In the genomic region with DNA sequence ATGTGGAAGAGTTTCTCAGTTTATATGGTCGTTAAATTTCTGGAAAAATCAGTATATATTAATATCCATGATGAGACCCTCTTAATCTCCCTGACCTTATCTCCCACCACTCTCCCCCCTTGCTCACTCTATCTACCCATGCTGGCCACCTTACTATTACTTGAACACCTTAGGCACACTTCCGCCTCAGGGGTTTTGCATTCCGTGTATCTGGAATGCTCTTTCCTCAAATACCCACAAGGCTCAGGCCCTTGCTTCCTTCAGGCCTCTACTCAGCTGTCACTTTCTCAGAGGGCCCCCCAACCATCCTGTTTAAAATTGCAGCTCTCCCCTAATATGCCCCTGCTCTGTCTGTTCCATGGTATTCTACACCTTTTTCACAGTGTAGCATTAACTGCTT, we compare ENCODE assay signal across 25 cellular contexts. TPM values are rescaled to one million over a fixed set of nuclear protein-coding genes. Genes with fewer than 3 reads are reported as not detected.
DNase-seq lines count a peak whose midpoint lies in the region; ATAC-seq and TF ChIP-seq lines count a peak whose summit lies in the region.
"Had no signal": no experiment of that assay in that cellular context is flagged by ENCODE, and none has a peak within 500 bp of the region (broad histone marks: within the 10 kb centered on the region; RNA-seq: fewer than 3 reads in every experiment).

No MANE protein-coding gene starts in this region.

- POLR2A ChIA-PET in IMR-90 (lab: Charles Lee; ENCODE audit: unreplicated experiment): no interaction called here

- no peak overlapping the region for H2BK20ac ChIP-seq in IMR-90 (ENCODE audit: low read depth, low read length)

- no peak for TF ChIP-seq RAD21 in IMR-90 (IDR thresholded peaks at IDR 0.05; ENCODE audit: low read length)

- H3K36me3 Mint-ChIP-seq in activated naive CD8-positive, alpha-beta T cell: no peaks in the 10 kb centered on the region
- H3K36me3 Mint-ChIP-seq in activated naive CD8-positive, alpha-beta T cell treated with anti-CD3 and anti-CD28 coated beads for 36 hours: peaks cover under 1% of the 10 kb centered on the region
- peaks cover 14% of the 10 kb centered on the region for H3K36me3 Mint-ChIP-seq in brain

- no peak for TF ChIP-seq CTCF in IMR-90 (conservative IDR thresholded peaks at IDR 0.05; ENCODE audit: low read depth, low read length)
- no peak for TF ChIP-seq CTCF in brain (conservative IDR thresholded peaks at IDR 0.05)
- no peak for TF ChIP-seq CTCF in gastroesophageal sphincter (IDR thresholded peaks at IDR 0.05)
- no peak for TF ChIP-seq CTCF in GM13977 (IDR thresholded peaks at IDR 0.05; ENCODE audit: extremely low read depth, insufficient read depth, missing control alignments)

- H3K4me1 Mint-ChIP-seq in activated naive CD8-positive, alpha-beta T cell (ENCODE audit: low read depth): peaks cover 17% of the 10 kb centered on the region
- peaks cover 14% of the 10 kb centered on the region for H3K4me1 Mint-ChIP-seq in activated naive CD8-positive, alpha-beta T cell treated with anti-CD3 and anti-CD28 coated beads for 36 hours
- peaks cover 23% of the 10 kb centered on the region for H3K4me1 Mint-ChIP-seq in brain

- H3K36me3 ChIP-seq in IMR-90 (ENCODE audit: control insufficient read depth, insufficient read depth, low read length) (no peaks in the 10 kb centered on the region), trophoblast cell (ENCODE audit: control insufficient read depth in 1 of 2, insufficient read depth in 2 of 2, low read length in 2 of 2) (no peaks in the 10 kb centered on the region), gastroesophageal sphincter (peaks cover 0 to 16% of the 10 kb centered on the region in 2 donors)

- H3K9ac ChIP-seq in IMR-90 (ENCODE audit: low read depth, low read length) (no peak overlapping the region), trophoblast cell (ENCODE audit: low read length) (no peak overlapping the region)

- H3K4me2 ChIP-seq in IMR-90 (ENCODE audit: low read depth, low read length): no peak overlapping the region
- no peak overlapping the region for H3K4me2 ChIP-seq in trophoblast cell (ENCODE audit: low read length)

- H3K23ac ChIP-seq in IMR-90 (ENCODE audit: low read depth, low read length) (no peak overlapping the region), trophoblast cell (ENCODE audit: low read length) (no peak overlapping the region)

- H4K5ac ChIP-seq in IMR-90 (ENCODE audit: low read depth, low read length): no peak overlapping the region

- H3K27ac ChIP-seq in IMR-90 (ENCODE audit: insufficient read depth, low read length) (no peak overlapping the region), trophoblast cell (ENCODE audit: low read depth, low read length) (no peak overlapping the region), gastroesophageal sphincter (no peak overlapping the region)
- H3K27ac ChIP-seq: coronary artery, tibial nerve had no signal

- peak overlapping the region; percentile 42 for H2AK9ac ChIP-seq in IMR-90 (replicated peaks; ENCODE audit: low read depth, low read length, poor library complexity)

- dilution Hi-C loops in IMR-90 (cut with HindIII; ENCODE audit: low sequenced_read_pairs, unreplicated experiment): no loop called here

- no peaks in the 10 kb centered on the region for H4K20me1 ChIP-seq in IMR-90 (ENCODE audit: insufficient read depth, low read length)

- H4K91ac ChIP-seq in IMR-90 (ENCODE audit: insufficient read depth, low read depth, low read length) (no peak overlapping the region), trophoblast cell (ENCODE audit: low read depth, low read length) (no peak overlapping the region)

- H3K27me3 ChIP-seq in IMR-90 (ENCODE audit: control insufficient read depth, insufficient read depth, low read length) (peaks cover 3% of the 10 kb centered on the region; the same call in 1 of the 2 replicates), trophoblast cell (ENCODE audit: insufficient read depth, low read length) (no peaks in the 10 kb centered on the region), gastroesophageal sphincter (no peaks in the 10 kb centered on the region)

- H4K12ac ChIP-seq in trophoblast cell (ENCODE audit: low read depth, low read length): no peak overlapping the region

- in situ Hi-C loops in IMR-90 (cut with MboI; ENCODE audit: low sequenced_read_pairs): no loop called here
- in situ Hi-C loops in GM13977 (cut with MboI; ENCODE audit: low pct_unique_long_range_greater_than_20kb, low sequenced_read_pairs, unreplicated experiment): no loop called here

- H2AK5ac ChIP-seq in IMR-90 (ENCODE audit: low read depth, low read length) (no peak overlapping the region), trophoblast cell (ENCODE audit: low read length) (no peak overlapping the region)

- no peak for TF ChIP-seq EP300 in gastroesophageal sphincter (IDR thresholded peaks at IDR 0.05)

- H3K79me2 ChIP-seq in trophoblast cell (ENCODE audit: control insufficient read depth, insufficient read depth, low read length, poor library complexity): no peaks in the 10 kb centered on the region

- CTCF ChIA-PET in IMR-90 (lab: Yijun Ruan, JAX): no interaction called here

- no peak overlapping the region for H3K56ac ChIP-seq in IMR-90 (ENCODE audit: extremely low read depth, insufficient read depth, low read length)

- no peaks in the 10 kb centered on the region for H3K27me3 Mint-ChIP-seq in activated naive CD8-positive, alpha-beta T cell
- no peaks in the 10 kb centered on the region for H3K27me3 Mint-ChIP-seq in activated naive CD8-positive, alpha-beta T cell treated with anti-CD3 and anti-CD28 coated beads for 36 hours
- H3K27me3 Mint-ChIP-seq in brain: no peaks in the 10 kb centered on the region
- H3K27me3 Mint-ChIP-seq: activated naive CD8-positive, alpha-beta T cell treated with anti-CD3 and anti-CD28 coated beads, Interleukin-2, amount 50 U/mL, for 24 hours; progenitor cell of endocrine pancreas had no signal

- no peak for DNase-seq in activated naive CD8-positive, alpha-beta T cell treated with anti-CD3 and anti-CD28 coated beads for 36 hours
- DNase-seq in IMR-90 (no peak), trophoblast cell (peak; percentile 24 to 56), OCI-M1 (lab: John Stamatoyannopoulos, UW) (no peak), GM13977 (ENCODE audit: low spot score) (no peak)
- DNase-seq: ACHN; activated CD4-positive, alpha-beta T cell treated with anti-CD3 and anti-CD28 coated beads, Interleukin-2, amount 50 U/mL, for 48 hours; activated CD8-positive, alpha-beta memory T cell treated with anti-CD3 and anti-CD28 coated beads, Interleukin-2, amount 50 U/mL, for 4 hours; activated effector memory CD4-positive, alpha-beta T cell treated with anti-CD3 and anti-CD28 coated beads, Interleukin-2, amount 50 U/mL, for 16 hours; activated naive CD8-positive, alpha-beta T cell treated with anti-CD3 and anti-CD28 coated beads, Interleukin-2, amount 50 U/mL, for 24 hours; DMS79; effector memory CD4-positive, alpha-beta T cell; Kasumi-1; NCI-H2107; NCI-H345; NCI-H748 treated with DMSO at 0.1 percent for 48 hours had no signal

- no peak overlapping the region for H2BK15ac ChIP-seq in IMR-90 (ENCODE audit: low read depth, low read length)

- H3K18ac ChIP-seq in IMR-90 (ENCODE audit: low read depth, low read length) (no peak overlapping the region), trophoblast cell (ENCODE audit: low read length) (no peak overlapping the region)

- intact Hi-C loops in IMR-90 (cut with micrococcal nuclease): no loop called here

- H4K8ac ChIP-seq in IMR-90 (ENCODE audit: low read depth in 2 of 2, low read length in 2 of 2): no peak overlapping the region
- no peak overlapping the region for H4K8ac ChIP-seq in trophoblast cell (ENCODE audit: low read depth, low read length)

- ATAC-seq in IMR-90 (ENCODE audit: low read depth) (no peak), gastroesophageal sphincter (no peak)
- ATAC-seq: activated naive CD8-positive, alpha-beta T cell treated with anti-CD3 and anti-CD28 coated beads, Interleukin-2, amount 50 U/mL, for 24 hours; HepG2; left lobe of liver; sciatic nerve had no signal

- peaks cover 5 to 14% of the 10 kb centered on the region in 2 experiments; a peak in 3 of 4 replicates for H3K79me1 ChIP-seq in IMR-90 (ENCODE audit: low read depth in 1 of 2, low read length in 2 of 2)
- peaks cover 5% of the 10 kb centered on the region for H3K79me1 ChIP-seq in trophoblast cell (ENCODE audit: low read length)

- peak overlapping the region; percentile 63 for H3K4me3 Mint-ChIP-seq in activated naive CD8-positive, alpha-beta T cell
- H3K4me3 Mint-ChIP-seq in activated naive CD8-positive, alpha-beta T cell treated with anti-CD3 and anti-CD28 coated beads for 36 hours: no peak overlapping the region
- H3K4me3 Mint-ChIP-seq in brain: peak overlapping the region; percentile 67 to 75 (median 70)

- no peak overlapping the region for H2BK5ac ChIP-seq in IMR-90 (ENCODE audit: low read depth, low read length, poor library complexity, severe bottlenecking)
- no peak overlapping the region for H2BK5ac ChIP-seq in trophoblast cell (ENCODE audit: low read depth, low read length, poor library complexity)

- H3K4me3 ChIP-seq in IMR-90 (ENCODE audit: insufficient read depth, low read depth, low read length) (no peak overlapping the region), trophoblast cell (ENCODE audit: low read depth, low read length) (no peak overlapping the region), gastroesophageal sphincter (no peak overlapping the region)
- H3K4me3 ChIP-seq: coronary artery, tibial nerve had no signal

- H3K9me3 ChIP-seq in IMR-90 (ENCODE audit: control insufficient read depth, insufficient read depth, low read length) (no peaks in the 10 kb centered on the region), trophoblast cell (ENCODE audit: insufficient read depth, low read depth, low read length) (no peaks in the 10 kb centered on the region), gastroesophageal sphincter (no peaks in the 10 kb centered on the region)
- H3K9me3 ChIP-seq: tibial nerve had no signal

- no peak overlapping the region for H2BK12ac ChIP-seq in trophoblast cell (ENCODE audit: low read length)

- H3K4me1 ChIP-seq in IMR-90 (ENCODE audit: control insufficient read depth, insufficient read depth, low read length): no peaks in the 10 kb centered on the region
- no peaks in the 10 kb centered on the region for H3K4me1 ChIP-seq in trophoblast cell (ENCODE audit: control insufficient read depth in 1 of 2, insufficient read depth in 2 of 2, low read length in 2 of 2)
- peaks cover 0 to 9% (median 0%) of the 10 kb centered on the region in 3 donors for H3K4me1 ChIP-seq in gastroesophageal sphincter

- TF ChIP-seq POLR2A in IMR-90 (IDR thresholded peaks at IDR 0.05; ENCODE audit: low read depth, low read length): no peak
- TF ChIP-seq POLR2A in gastroesophageal sphincter (IDR thresholded peaks at IDR 0.05): no peak

- H3K4ac ChIP-seq in IMR-90 (ENCODE audit: low read depth, low read length) (no peak overlapping the region), trophoblast cell (ENCODE audit: low read depth, low read length) (no peak overlapping the region)

- H2BK120ac ChIP-seq in IMR-90 (ENCODE audit: low read depth, low read length) (no peak overlapping the region), trophoblast cell (ENCODE audit: insufficient read depth, low read length, poor library complexity) (no peak overlapping the region)

- H3K14ac ChIP-seq in IMR-90 (replicated peaks; ENCODE audit: low read depth, low read length): no peak overlapping the region
- no peak overlapping the region for H3K14ac ChIP-seq in trophoblast cell (ENCODE audit: low read length)

- no TSS peak for BruUV-seq in IMR-90 (replicated peaks; lab: Mats Ljungman, UMichigan)

- H3K9me1 ChIP-seq in IMR-90 (ENCODE audit: insufficient read depth, low read length): no peaks in the 10 kb centered on the region

- 90% methylated on average over 2 of the region's 3 CpGs; no CpG with 5 or more reads in 1 of the 2 experiments for WGBS in IMR-90 (ENCODE audit: extremely low coverage in 2 of 2, insufficient read length in 1 of 2), 2 experiments
- WGBS in trophoblast cell (ENCODE audit: extremely low coverage, insufficient coverage, insufficient read length): no CpG with 5 or more reads among the region's 3 CpGs
- 76 to 92% methylated on average over 2 to 3 of the region's 3 CpGs for WGBS in gastroesophageal sphincter (ENCODE audit: low coverage in 1 of 2), 2 donors

- H3K9me3 Mint-ChIP-seq in activated naive CD8-positive, alpha-beta T cell (ENCODE audit: low read depth): no peaks in the 10 kb centered on the region
- H3K9me3 Mint-ChIP-seq in activated naive CD8-positive, alpha-beta T cell treated with anti-CD3 and anti-CD28 coated beads for 36 hours: no peaks in the 10 kb centered on the region
- H3K9me3 Mint-ChIP-seq in brain: peaks cover 0 to 9% (median 0%) of the 10 kb centered on the region in 5 experiments
- H3K9me3 Mint-ChIP-seq: activated naive CD8-positive, alpha-beta T cell treated with anti-CD3 and anti-CD28 coated beads, Interleukin-2, amount 50 U/mL, for 24 hours had no signal

- H3K27ac Mint-ChIP-seq in activated naive CD8-positive, alpha-beta T cell: no peak overlapping the region
- H3K27ac Mint-ChIP-seq in activated naive CD8-positive, alpha-beta T cell treated with anti-CD3 and anti-CD28 coated beads for 36 hours: no peak overlapping the region
- H3K27ac Mint-ChIP-seq in brain: peak overlapping the region in 1 of 5 experiments; percentile 66
- H3K27ac Mint-ChIP-seq: activated naive CD8-positive, alpha-beta T cell treated with anti-CD3 and anti-CD28 coated beads, Interleukin-2, amount 50 U/mL, for 24 hours; progenitor cell of endocrine pancreas had no signal

- H2AFZ ChIP-seq in IMR-90 (replicated peaks; ENCODE audit: low read length, poor library complexity) (no peak overlapping the region), trophoblast cell (ENCODE audit: insufficient read depth, low read length, poor library complexity) (no peak overlapping the region)

RNA-seq across cellular contexts. Expression of gene KANTR, which starts 1.9 kb away (rescaled TPM):
- 1 to 10 TPM; 6.3 to 6.4 TPM for total RNA-seq in activated naive CD8-positive, alpha-beta T cell treated with anti-CD3 and anti-CD28 coated beads for 36 hours
- total RNA-seq in IMR-90 (2012; rRNA removed) (3.6 and 6.3 TPM in 2 replicates), gastroesophageal sphincter (10 to 100 TPM in 3 of 4 donors, 1 to 10 TPM in 1; 7.7 to 36.6 (median 13.7) TPM)
- polyA plus RNA-seq in IMR-90 (2012; rRNA removed) (1.3 and 1.6 TPM in 2 replicates), brain (ENCODE audit: insufficient read depth, low read depth, low replicate concordance) (3.1 TPM)
- polyA plus RNA-seq in IMR-90 (2012; cell fraction: cytosol; rRNA removed): 0.19 and 0.51 TPM in 2 replicates
- 2.3 and 8.6 TPM in 2 replicates for polyA plus RNA-seq in IMR-90 (2012; cell fraction: nucleus; rRNA removed; ENCODE audit: low replicate concordance)
- 2.6 and 3.0 TPM in 2 replicates for polyA plus RNA-seq in trophoblast cell (2013)

RNA-seq across cellular contexts. Expression of gene TSPYL2, which starts 13.6 kb away (rescaled TPM):
- 10 to 100 TPM; 46.7 to 52.7 TPM for total RNA-seq in activated naive CD8-positive, alpha-beta T cell treated with anti-CD3 and anti-CD28 coated beads for 36 hours
- total RNA-seq in IMR-90 (2012; rRNA removed) (19.2 and 20.6 TPM in 2 replicates), gastroesophageal sphincter (100 to 1,000 TPM in 1 of 4 donors, 10 to 100 TPM in 3; 40.5 to 156 (median 89.8) TPM)
- polyA plus RNA-seq in IMR-90 (2012; rRNA removed) (42.6 and 49.7 TPM in 2 replicates), brain (ENCODE audit: insufficient read depth, low read depth, low replicate concordance) (49.9 TPM)
- polyA plus RNA-seq in IMR-90 (2012; cell fraction: cytosol; rRNA removed): 9.7 and 11.3 TPM in 2 replicates
- 201 and 584 TPM in 2 replicates for polyA plus RNA-seq in IMR-90 (2012; cell fraction: nucleus; rRNA removed; ENCODE audit: low replicate concordance)
- polyA plus RNA-seq in trophoblast cell (2013): 22.7 and 22.8 TPM in 2 replicates

RNA-seq across cellular contexts. Expression of gene GPR173, which starts 47.2 kb away (rescaled TPM):
- under 1 TPM; 0.56 to 0.64 TPM for total RNA-seq in activated naive CD8-positive, alpha-beta T cell treated with anti-CD3 and anti-CD28 coated beads for 36 hours
- total RNA-seq in IMR-90 (2012; rRNA removed): 0.90 and 1.1 TPM in 2 replicates
- 5.2 and 6.1 TPM in 2 replicates for polyA plus RNA-seq in IMR-90 (2012; rRNA removed)
- polyA plus RNA-seq in IMR-90 (2012; cell fraction: cytosol; rRNA removed): 1.8 and 2.6 TPM in 2 replicates
- polyA plus RNA-seq in IMR-90 (2012; cell fraction: nucleus; rRNA removed; ENCODE audit: low replicate concordance): 46.8 and 69.5 TPM in 2 replicates
- 26.3 TPM for polyA plus RNA-seq in brain (ENCODE audit: insufficient read depth, low read depth, low replicate concordance)
- 0.15 and 0.16 TPM in 2 replicates for polyA plus RNA-seq in trophoblast cell (2013)
- 1 to 10 TPM in 2 of 4 donors, under 1 TPM in 2; 0.67 to 2.5 (median 0.99) TPM for total RNA-seq in gastroesophageal sphincter
- total RNA-seq: HepG2 had no signal

Comparison
In these comparisons a context has a peak if more than half of its experiments do, and no peak if none do; other contexts are left out.
1. DNase-seq: peak in trophoblast cell (2 of 2); none in activated naive CD8-positive, alpha-beta T cell treated with anti-CD3 and anti-CD28 coated beads for 36 hours (single experiment), IMR-90 (single experiment), OCI-M1 (single experiment) and GM13977 (single experiment).